31 cellular contexts compared by ENCODE assay signal in genomic region chr19:45361608-45362007, GRCh38. TPM values are rescaled to one million over a fixed set of nuclear protein-coding genes. Genes with fewer than 3 reads are reported as not detected.
"Had no signal": no experiment of that assay in that cellular context is flagged by ENCODE, and none has a peak within 500 bp of the region (broad histone marks: within the 10 kb centered on the region; RNA-seq: fewer than 3 reads in every experiment).

No MANE protein-coding gene starts in this region.

- H3K27me3 ChIP-seq: gastrocnemius medialis, left lung, sigmoid colon, suprapubic skin, thyroid gland, vagina had no signal

- H3K9me3 Mint-ChIP-seq: mesothelial cell of epicardium; naive B cell; natural killer cell treated with Interleukin-12 subunit alpha and Interleukin-12 subunit beta and Interleukin-15 and Interleukin-18, amount 100 ng/mL, for 72 hours; neural crest cell; stimulated activated memory B cell treated with anti-CD40 and anti-IgM and Interleukin-4, amounts not matched to agents 10 μg/mL and 1 μg/mL and 100 μg/mL, for 72 hours; stimulated activated naive CD8-positive, alpha-beta T cell treated with anti-CD3 and anti-CD28 coated beads, Interleukin-15, Interleukin-2, amounts not matched to agents 100 ng/mL and 50 ng/mL, for 24 hours had no signal

- H3K27ac ChIP-seq: epithelial cell of prostate, gastrocnemius medialis, left lung, prostate gland, sigmoid colon, suprapubic skin, thyroid gland, vagina had no signal

- H3K4me1 Mint-ChIP-seq: mesothelial cell of epicardium; neural crest cell; stimulated activated memory B cell treated with anti-CD40 and anti-IgM and Interleukin-4, amounts not matched to agents 10 μg/mL and 1 μg/mL and 100 μg/mL, for 72 hours had no signal

- H3K4me3 ChIP-seq: gastrocnemius medialis, left lung, mucosa of descending colon, prostate gland, sigmoid colon, suprapubic skin, thyroid gland, vagina had no signal

- H3K9me3 ChIP-seq: gastrocnemius medialis, left lung, mucosa of descending colon, prostate gland, sigmoid colon, suprapubic skin, thyroid gland, vagina had no signal

- H3K4me1 ChIP-seq: gastrocnemius medialis, left lung, prostate gland, sigmoid colon, suprapubic skin, thyroid gland, vagina had no signal

- ATAC-seq: esophagus mucosa; gastrocnemius medialis; left cardiac atrium; left lung; mucosa of descending colon; natural killer cell treated with Interleukin-12 subunit alpha and Interleukin-12 subunit beta and Interleukin-15 and Interleukin-18, amount 100 ng/mL, for 72 hours; right cardiac atrium; stimulated activated memory B cell treated with anti-CD40 and anti-IgM and Interleukin-4, amounts not matched to agents 10 μg/mL and 1 μg/mL and 100 μg/mL, for 72 hours had no signal

- H3K27me3 Mint-ChIP-seq: naive B cell; natural killer cell treated with Interleukin-12 subunit alpha and Interleukin-12 subunit beta and Interleukin-15 and Interleukin-18, amount 100 ng/mL, for 72 hours; stimulated activated memory B cell treated with anti-CD40 and anti-IgM and Interleukin-4, amounts not matched to agents 10 μg/mL and 1 μg/mL and 100 μg/mL, for 72 hours; stimulated activated naive CD8-positive, alpha-beta T cell treated with anti-CD3 and anti-CD28 coated beads, Interleukin-15, Interleukin-2, amounts not matched to agents 100 ng/mL and 50 ng/mL, for 24 hours had no signal

- H3K36me3 Mint-ChIP-seq: natural killer cell treated with Interleukin-12 subunit alpha and Interleukin-12 subunit beta and Interleukin-15 and Interleukin-18, amount 100 ng/mL, for 72 hours had no signal

- H3K27ac Mint-ChIP-seq: mesothelial cell of epicardium; natural killer cell treated with Interleukin-12 subunit alpha and Interleukin-12 subunit beta and Interleukin-15 and Interleukin-18, amount 100 ng/mL, for 72 hours; stimulated activated memory B cell treated with anti-CD40 and anti-IgM and Interleukin-4, amounts not matched to agents 10 μg/mL and 1 μg/mL and 100 μg/mL, for 72 hours; stimulated activated naive CD8-positive, alpha-beta T cell treated with anti-CD3 and anti-CD28 coated beads, Interleukin-15, Interleukin-2, amounts not matched to agents 100 ng/mL and 50 ng/mL, for 24 hours had no signal

- DNase-seq: cortex of kidney; effector CD4-positive, alpha-beta T cell; foreskin fibroblast; gastrocnemius medialis; head of caudate nucleus; left cardiac atrium; left lung; mesenchymal stem cell; mucosa of descending colon; naive B cell; right cardiac atrium; sigmoid colon; stimulated activated CD4-positive, alpha-beta T cell treated with anti-CD3 and anti-CD28 coated beads, Interleukin-2, amount 100 ng/mL, for 24 hours; stimulated activated CD4-positive, alpha-beta T cell treated with anti-CD3 and anti-CD28 coated beads, Interleukin-4, amount 100 ng/mL, for 24 hours; thyroid gland; trophoblast cell had no signal

- H3K36me3 ChIP-seq: prostate gland, thyroid gland had no signal

- H3K4me3 Mint-ChIP-seq: mesothelial cell of epicardium; naive B cell; natural killer cell treated with Interleukin-12 subunit alpha and Interleukin-12 subunit beta and Interleukin-15 and Interleukin-18, amount 100 ng/mL, for 72 hours; neural crest cell; stimulated activated memory B cell treated with anti-CD40 and anti-IgM and Interleukin-4, amounts not matched to agents 10 μg/mL and 1 μg/mL and 100 μg/mL, for 72 hours; stimulated activated naive CD8-positive, alpha-beta T cell treated with anti-CD3 and anti-CD28 coated beads, Interleukin-15, Interleukin-2, amounts not matched to agents 100 ng/mL and 50 ng/mL, for 24 hours had no signal

RNA-seq across cellular contexts. Expression of gene KLC3, which starts 21.1 kb away (rescaled TPM):
- total RNA-seq: glomerular endothelial cell; mucosa of descending colon; natural killer cell treated with Interleukin-12 subunit alpha and Interleukin-12 subunit beta and Interleukin-15 and Interleukin-18, amount 100 ng/mL, for 72 hours; neural crest cell; osteocyte; right cardiac atrium; sigmoid colon had no signal

RNA-seq across cellular contexts. Expression of gene CKM, which starts 38.9 kb away (rescaled TPM):
- total RNA-seq: dermis microvascular lymphatic vessel endothelial cell, glomerular endothelial cell, kidney epithelial cell, mesothelial cell of epicardium, neural crest cell, osteocyte, suprapubic skin, vagina had no signal

RNA-seq across cellular contexts. Expression of gene PPP1R13L, which starts 43.3 kb away (rescaled TPM):
- total RNA-seq: skeletal muscle tissue had no signal
